Comparison of ENCODE assay signal across 8 cellular contexts in the genomic region with DNA sequence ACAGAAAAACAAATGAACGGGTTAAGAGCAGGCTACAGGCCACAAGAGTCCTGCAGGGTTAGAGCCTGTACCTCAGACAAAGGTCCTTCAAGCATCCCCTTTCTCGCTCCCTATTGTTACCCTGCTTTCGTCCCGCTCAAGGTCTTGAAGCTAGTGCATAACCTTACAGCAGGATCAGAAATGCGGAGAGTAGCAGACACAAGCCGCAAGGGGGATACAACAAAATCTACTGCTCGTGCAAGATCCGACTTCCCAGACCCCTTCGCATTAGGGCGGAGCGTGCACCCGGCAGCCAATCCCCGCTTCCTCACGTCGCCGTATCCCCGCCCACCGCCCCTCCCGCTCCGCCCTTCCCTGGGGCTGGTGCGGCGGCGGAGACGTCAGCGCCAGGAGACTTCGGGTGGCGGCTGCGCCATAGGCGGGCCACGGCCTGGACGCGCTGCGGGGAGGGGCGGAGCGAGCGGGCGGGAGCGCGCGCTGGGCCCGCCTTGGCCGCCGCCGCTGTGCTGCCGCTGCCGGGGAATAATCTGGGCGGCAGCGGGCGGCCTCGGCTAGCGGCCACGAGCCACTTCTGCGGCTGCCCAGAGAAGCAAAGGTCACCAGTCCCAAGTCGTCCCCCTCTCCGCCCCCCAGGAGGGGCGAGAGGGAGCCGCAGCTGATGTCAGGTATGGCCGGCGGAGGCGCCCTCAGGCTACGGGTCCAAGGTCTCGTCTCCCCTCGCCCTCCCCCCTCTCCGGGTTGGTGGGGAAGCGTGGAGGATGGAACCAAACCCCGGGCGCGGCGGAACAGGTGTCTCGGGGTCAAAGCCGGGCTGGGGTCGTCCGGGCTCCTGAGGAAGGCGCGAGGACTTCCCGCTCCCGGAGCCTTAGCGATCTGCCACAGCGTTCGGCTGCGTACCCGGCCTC. TPM values are rescaled to one million over a fixed set of nuclear protein-coding genes. Genes with fewer than 3 reads are reported as not detected.
A peak's percentile ranks its signal among the peaks of the same experiment; 100 is the strongest.
DNase-seq lines count a peak whose midpoint lies in the region; ATAC-seq lines count a peak whose summit lies in the region.

A gene (plus strand): TSS at position 389 of the 905 bp plus-strand sequence. CDS start 51,776 bp downstream, outside the sequence.

- ATAC-seq in GM19468 (IDR thresholded peaks at IDR 0.05; ENCODE audit: extremely low read depth, unreplicated experiment): peak; percentile 87

- peak; percentile 97 for DNase-seq in COLO829 (ENCODE audit: low spot score)
- peak; percentile 98 for DNase-seq in HS-5 (ENCODE audit: low read depth)
- peak; percentile 92 for DNase-seq in NK-92 (lab: John Stamatoyannopoulos, UW; ENCODE audit: unreplicated experiment)
- peak; percentile 97 for DNase-seq in activated CD8-positive, alpha-beta memory T cell treated with anti-CD3 and anti-CD28 coated beads for 24 hours
- peak; percentile 92 for DNase-seq in effector CD8-positive, alpha-beta T cell (lab: John Stamatoyannopoulos, UW)
- DNase-seq in lung microvascular endothelial cell (ENCODE audit: low read depth in 2 of 2): peak; percentile 98 to 99
- peak; percentile 91 to 98 (median 95) for DNase-seq in stimulated activated CD4-positive, alpha-beta T cell treated with anti-CD3 and anti-CD28 coated beads, TNF-alpha, amount 100 ng/mL, for 48 hours (ENCODE audit: low read depth in 3 of 3)

RNA-seq across cellular contexts. Expression of the gene that starts here (rescaled TPM):
- total RNA-seq in lung microvascular endothelial cell: 7.5 and 7.8 TPM in 2 replicates

Comparison
In these comparisons a context has a peak if more than half of its experiments do, and no peak if none do; other contexts are left out.
1. Peak in every context shown above with its lines: DNase-seq and ATAC-seq.